8 cellular contexts compared by ENCODE assay signal in the genomic region with DNA sequence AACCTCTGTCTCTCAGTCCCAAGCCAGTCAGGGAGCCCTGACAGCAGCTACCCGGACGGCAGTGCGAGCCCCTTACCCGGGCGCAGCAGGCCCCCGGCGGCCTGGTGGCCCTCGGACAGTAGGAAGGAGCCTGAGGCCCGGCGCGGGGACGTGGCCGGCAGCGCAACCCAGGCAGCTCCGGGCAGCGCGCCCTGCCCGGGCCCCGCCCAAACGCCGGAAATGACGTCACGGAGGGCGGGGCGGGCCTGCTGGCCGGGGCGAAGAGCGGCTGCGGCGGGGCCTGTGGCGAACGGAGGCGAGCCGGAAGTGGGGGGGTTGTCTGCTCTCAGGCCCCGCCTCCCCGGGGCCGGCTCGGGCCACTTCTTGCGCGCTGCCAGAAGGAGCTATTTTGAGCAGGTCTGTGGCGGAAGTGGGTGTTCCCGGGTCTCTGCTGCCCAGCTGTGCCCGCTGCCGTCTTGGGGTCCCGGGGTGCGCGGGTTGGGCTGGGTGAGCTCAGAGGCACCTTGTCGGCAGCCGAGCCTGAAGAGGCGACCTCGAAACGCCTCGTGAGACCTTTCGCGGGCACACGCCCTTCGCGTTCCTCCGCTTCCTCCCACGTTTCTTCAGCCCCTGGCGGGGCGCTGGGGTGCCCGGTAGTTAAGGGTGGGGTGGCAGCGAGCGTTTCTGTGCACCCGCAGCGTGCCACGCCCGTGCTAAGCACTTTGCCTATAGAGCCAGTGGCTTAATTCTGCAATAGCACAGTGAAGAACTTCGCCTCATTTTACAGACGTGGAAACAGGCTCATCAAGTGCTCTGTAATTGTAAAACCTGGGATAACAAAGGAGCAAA. TPM values are rescaled to one million over a fixed set of nuclear protein-coding genes. Genes with fewer than 3 reads are reported as not detected.
DNase-seq lines count a peak whose midpoint lies in the region; ATAC-seq and TF ChIP-seq lines count a peak whose summit lies in the region.

C11orf24 (minus strand) TSS at position 193 of the 828 bp plus-strand sequence. CDS start 8,206 bp downstream, outside the sequence.

- peak; percentile 61 for DNase-seq in NCI-H1694 treated with DMSO at 0.1 percent for 48 hours (lab: John Stamatoyannopoulos, UW)
- DNase-seq in amniotic stem cell (lab: John Stamatoyannopoulos, UW), result peak; percentile 85
- peak; percentile 95 for DNase-seq in left ventricle myocardium inferior
- DNase-seq in prostate gland (ENCODE audit: low spot score), result peak; percentile 95
- DNase-seq in ureter (ENCODE audit: low spot score), result peak; percentile 96

- peak; percentile 81 for TF ChIP-seq POLR2A in prostate gland (IDR thresholded peaks at IDR 0.05)

- H3K9me3 ChIP-seq in left ventricle myocardium inferior (replicated peaks), result no peaks in the 10 kb centered on the region
- H3K9me3 ChIP-seq in prostate gland, result no peaks in the 10 kb centered on the region

- H3K27ac ChIP-seq in left ventricle myocardium inferior (replicated peaks), result peak within 1 kb of the TSS; percentile 98
- peak within 1 kb of the TSS; percentile 93 for H3K27ac ChIP-seq in prostate gland

- H3K36me3 ChIP-seq in left ventricle myocardium inferior, result peaks cover 11% of the 10 kb centered on the region
- H3K36me3 ChIP-seq in prostate gland, result no peaks in the 10 kb centered on the region

- H3K27me3 ChIP-seq in left ventricle myocardium inferior (ENCODE audit: low read depth) (no peaks in the 10 kb centered on the region), prostate gland (replicated peaks; ENCODE audit: insufficient read depth) (no peaks in the 10 kb centered on the region)

- H3K4me1 ChIP-seq in left ventricle myocardium inferior (peaks cover 57% of the 10 kb centered on the region), prostate gland (replicated peaks) (no peaks in the 10 kb centered on the region)

- 0% methylated on average over 38 of the region's 71 CpGs for WGBS in prostate gland

- TF ChIP-seq CTCF in left ventricle myocardium inferior (IDR thresholded peaks at IDR 0.05; ENCODE audit: borderline replicate concordance) (peak; percentile 13), prostate gland (IDR thresholded peaks at IDR 0.05) (peak in 2 of 4 experiments; percentile 2 to 15)

- H3K36me3 Mint-ChIP-seq in T-helper 1 cell treated with Interleukin-12 subunit alpha and Interleukin-12 subunit beta and Interleukin-4 antibody, amounts not matched to agents 30 μg/mL and 1 μg/mL, for 36 hours (ENCODE audit: low read depth), result no peaks in the 10 kb centered on the region

- H3K4me1 Mint-ChIP-seq in T-helper 1 cell treated with Interleukin-12 subunit alpha and Interleukin-12 subunit beta and Interleukin-4 antibody, amounts not matched to agents 30 μg/mL and 1 μg/mL, for 36 hours (ENCODE audit: low read depth), result peaks cover 19% of the 10 kb centered on the region

- ATAC-seq in GM18498 (IDR thresholded peaks at IDR 0.05; ENCODE audit: unreplicated experiment) (peak; percentile 80), HG02885 (IDR thresholded peaks at IDR 0.05; ENCODE audit: poor library complexity, unreplicated experiment) (peak; percentile 92)

- peak within 1 kb of the TSS; percentile 97 for H3K4me3 Mint-ChIP-seq in T-helper 1 cell treated with Interleukin-12 subunit alpha and Interleukin-12 subunit beta and Interleukin-4 antibody, amounts not matched to agents 30 μg/mL and 1 μg/mL, for 36 hours

- peak within 1 kb of the TSS; percentile 99 for H3K27ac Mint-ChIP-seq in T-helper 1 cell treated with Interleukin-12 subunit alpha and Interleukin-12 subunit beta and Interleukin-4 antibody, amounts not matched to agents 30 μg/mL and 1 μg/mL, for 36 hours

- H3K4me3 ChIP-seq in left ventricle myocardium inferior (peak within 1 kb of the TSS; percentile 91), prostate gland (peak within 1 kb of the TSS; percentile 69 to 79)

- H3K9me3 Mint-ChIP-seq in T-helper 1 cell treated with Interleukin-12 subunit alpha and Interleukin-12 subunit beta and Interleukin-4 antibody, amounts not matched to agents 30 μg/mL and 1 μg/mL, for 36 hours, result no peaks in the 10 kb centered on the region

- intact Hi-C loops in left ventricle myocardium inferior (cut with micrococcal nuclease) (no loop called here), prostate gland (cut with DNase I) (loop anchor here (5.0 kb wide), 3 partner anchors 40 to 185 kb away; partner anchors contain the start of gene LRP5)

- H3K27me3 Mint-ChIP-seq in T-helper 1 cell treated with Interleukin-12 subunit alpha and Interleukin-12 subunit beta and Interleukin-4 antibody, amounts not matched to agents 30 μg/mL and 1 μg/mL, for 36 hours (ENCODE audit: low read depth), result no peaks in the 10 kb centered on the region

RNA-seq across cellular contexts. Expression of gene C11orf24, which starts in this region (rescaled TPM):
- 28.6 TPM for total RNA-seq in left ventricle myocardium inferior
- 10 to 100 TPM; 25.1 to 61.0 TPM for total RNA-seq in prostate gland
- total RNA-seq in ureter, result 37.1 TPM

Comparison
In these comparisons a context has a peak if more than half of its experiments do, and no peak if none do; other contexts are left out.
1. Peak in every context shown above with its lines: DNase-seq, ATAC-seq, H3K4me3 ChIP-seq and H3K27ac ChIP-seq.